Comparison of ENCODE assay signal across 31 cellular contexts in the genomic region with DNA sequence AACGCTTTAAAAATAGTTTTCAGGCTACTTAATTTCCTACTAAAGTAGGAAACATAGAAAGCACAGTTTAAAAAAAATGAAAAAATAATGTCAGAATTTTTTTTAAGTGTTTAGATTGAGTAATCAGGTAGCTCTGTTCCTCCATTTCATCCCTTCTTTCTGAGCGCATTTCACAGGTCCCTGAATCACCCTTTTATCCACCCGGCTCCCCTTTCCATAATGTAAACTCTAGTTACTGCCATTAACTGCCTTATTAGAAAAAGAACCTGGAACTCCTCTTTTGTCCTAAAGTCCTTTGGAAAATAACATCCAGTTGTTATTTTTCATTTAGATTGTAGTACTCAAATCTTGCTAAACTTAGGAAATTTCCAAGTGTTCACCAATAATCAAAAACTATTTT. TPM values are rescaled to one million over a fixed set of nuclear protein-coding genes. Genes with fewer than 3 reads are reported as not detected.
"Had no signal": no experiment of that assay in that cellular context is flagged by ENCODE, and none has a peak within 500 bp of the region (broad histone marks: within the 10 kb centered on the region; RNA-seq: fewer than 3 reads in every experiment).

No MANE protein-coding gene starts in this region.

- H3K4me1 ChIP-seq: neural progenitor cell, parathyroid adenoma, psoas muscle, vagina had no signal

- H3K27me3 ChIP-seq: dorsolateral prefrontal cortex, vagina had no signal

- H3K9me3 Mint-ChIP-seq: memory B cell had no signal

- H3K79me2 ChIP-seq: parathyroid adenoma had no signal

- H3K36me3 ChIP-seq: neural progenitor cell, sigmoid colon, thoracic aorta, vagina, WERI-Rb-1 had no signal

- ATAC-seq: activated CD4-positive, CD25-positive, alpha-beta regulatory T cell treated with anti-CD3 and anti-CD28 coated beads, Interleukin-2, amount 50 U/mL, for 24 hours; left colon; naive thymus-derived CD8-positive, alpha-beta T cell; psoas muscle; stimulated activated effector memory CD8-positive, alpha-beta T cell treated with anti-CD3 and anti-CD28 coated beads, Interleukin-12 subunit alpha, Interleukin-12 subunit beta, amount 100 ng/mL, for 72 hours had no signal

- H3K4me1 Mint-ChIP-seq: memory B cell; naive thymus-derived CD8-positive, alpha-beta T cell; stimulated activated effector memory CD8-positive, alpha-beta T cell treated with anti-CD3 and anti-CD28 coated beads, Interleukin-12 subunit alpha, Interleukin-12 subunit beta, amount 100 ng/mL, for 72 hours had no signal

- H3K4me3 Mint-ChIP-seq: activated naive CD8-positive, alpha-beta T cell; memory B cell; naive thymus-derived CD8-positive, alpha-beta T cell; neural progenitor cell; stimulated activated effector memory CD8-positive, alpha-beta T cell treated with anti-CD3 and anti-CD28 coated beads, Interleukin-12 subunit alpha, Interleukin-12 subunit beta, amount 100 ng/mL, for 72 hours; stimulated activated naive CD8-positive, alpha-beta T cell treated with anti-CD3 and anti-CD28 coated beads, Interleukin-15, Interleukin-2, amounts not matched to agents 100 ng/mL and 50 ng/mL, for 24 hours had no signal

- H3K9ac ChIP-seq: neural progenitor cell, parathyroid adenoma had no signal

- H3K4me3 ChIP-seq: coronary artery, neural progenitor cell, psoas muscle, sigmoid colon, thoracic aorta, vagina had no signal

- DNase-seq: activated CD4-positive, alpha-beta T cell treated with anti-CD3 and anti-CD28 coated beads for 48 hours; activated CD4-positive, alpha-beta T cell treated with anti-CD3 and anti-CD28 coated beads, Interleukin-2, amount 50 U/mL, for 48 hours; activated CD8-positive, alpha-beta memory T cell treated with anti-CD3 and anti-CD28 coated beads for 24 hours; activated effector memory CD4-positive, alpha-beta T cell treated with Interleukin-2 at 50 U/mL for 16 hours; activated naive CD4-positive, alpha-beta T cell treated with Interleukin-2 at 50 U/mL for 16 hours; anterior cingulate cortex; cerebellar nuclear complex; dorsolateral prefrontal cortex; effector memory CD4-positive, alpha-beta T cell; glutamatergic neuron; kidney; left colon; naive thymus-derived CD8-positive, alpha-beta T cell; occipital lobe; psoas muscle; sigmoid colon; small intestine; stimulated activated CD4-positive, alpha-beta T cell treated with anti-CD3 and anti-CD28 coated beads, Interleukin-4, amount 100 ng/mL, for 24 hours; T1000; trophoblast cell; WERI-Rb-1 had no signal

- H3K4me2 ChIP-seq: neural progenitor cell had no signal

- H3K27ac Mint-ChIP-seq: activated naive CD8-positive, alpha-beta T cell; memory B cell; naive thymus-derived CD8-positive, alpha-beta T cell; neural progenitor cell; stimulated activated effector memory CD8-positive, alpha-beta T cell treated with anti-CD3 and anti-CD28 coated beads, Interleukin-12 subunit alpha, Interleukin-12 subunit beta, amount 100 ng/mL, for 72 hours; stimulated activated naive CD8-positive, alpha-beta T cell treated with anti-CD3 and anti-CD28 coated beads, Interleukin-15, Interleukin-2, amounts not matched to agents 100 ng/mL and 50 ng/mL, for 24 hours had no signal

- H2AFZ ChIP-seq: neural progenitor cell, parathyroid adenoma had no signal

- H3K27me3 Mint-ChIP-seq: memory B cell had no signal

- H3K9me3 ChIP-seq: psoas muscle, sigmoid colon, thoracic aorta, vagina had no signal

- H3K27ac ChIP-seq: coronary artery, neural progenitor cell, parathyroid adenoma, psoas muscle, sigmoid colon, thoracic aorta, vagina, WERI-Rb-1 had no signal

- H3K36me3 Mint-ChIP-seq: activated naive CD8-positive, alpha-beta T cell; memory B cell; naive thymus-derived CD8-positive, alpha-beta T cell; neural progenitor cell; stimulated activated effector memory CD8-positive, alpha-beta T cell treated with anti-CD3 and anti-CD28 coated beads, Interleukin-12 subunit alpha, Interleukin-12 subunit beta, amount 100 ng/mL, for 72 hours had no signal

RNA-seq across cellular contexts. Expression of gene KCND2, which starts 5.8 kb away (rescaled TPM):
- total RNA-seq: naive thymus-derived CD8-positive, alpha-beta T cell had no signal
- polyA plus RNA-seq: naive thymus-derived CD8-positive, alpha-beta T cell had no signal
